In genomic region chr17:78324391-78325075, GRCh38 we compare ENCODE assay signal across 9 cellular contexts. TPM values are rescaled to one million over a fixed set of nuclear protein-coding genes. Genes with fewer than 3 reads are reported as not detected.
A peak's percentile ranks its signal among the peaks of the same experiment; 100 is the strongest.
DNase-seq lines count a peak whose midpoint lies in the region; FAIRE-seq and TF ChIP-seq lines count a peak whose summit lies in the region.
"Had no signal": no experiment of that assay in that cellular context is flagged by ENCODE, and none has a peak within 500 bp of the region (broad histone marks: within the 10 kb centered on the region; RNA-seq: fewer than 3 reads in every experiment).

No MANE protein-coding gene starts in this region.

- TF ChIP-seq EP300 in sigmoid colon (IDR thresholded peaks at IDR 0.05), result no peak

- H3K27ac ChIP-seq in ascending aorta, result peak overlapping the region; percentile 58 to 83
- peak overlapping the region; percentile 78 to 87 (median 82) for H3K27ac ChIP-seq in sigmoid colon
- H3K27ac ChIP-seq in small intestine (ENCODE audit: low read depth in 1 of 2, low read length in 1 of 2), result peak overlapping the region in 1 of 2 donors; percentile 98
- H3K27ac ChIP-seq: 22Rv1 had no signal

- peak in 1 of 2 donors; percentile 35 for TF ChIP-seq POLR2A in sigmoid colon (IDR thresholded peaks at IDR 0.05)

- DNase-seq in DMS53 (lab: John Stamatoyannopoulos, UW) (peak; percentile 64), DMS53 treated with DMSO at 0.1 percent for 48 hours (lab: John Stamatoyannopoulos, UW; ENCODE audit: unreplicated experiment) (no peak), NCI-H2196 treated with DMSO at 0.1 percent for 48 hours (lab: John Stamatoyannopoulos, UW; ENCODE audit: unreplicated experiment) (peak; percentile 90), ascending aorta (ENCODE audit: low spot score in 2 of 2) (peak; percentile 53 to 92), hippocampal formation (lab: John Stamatoyannopoulos, UW) (peak; percentile 27 to 67), sigmoid colon (peak; percentile 94), small intestine (no peak)
- no peak for DNase-seq in stimulated activated CD4-positive, alpha-beta T cell treated with anti-CD3 and anti-CD28 coated beads, Interleukin-4, amount 100 ng/mL, for 24 hours

- FAIRE-seq in small intestine (lab: Jason Lieb, UNC), result no peak

- no peaks in the 10 kb centered on the region for H3K36me3 ChIP-seq in ascending aorta
- H3K36me3 ChIP-seq in sigmoid colon, result no peaks in the 10 kb centered on the region
- no peaks in the 10 kb centered on the region for H3K36me3 ChIP-seq in small intestine (ENCODE audit: control insufficient read depth in 2 of 2, insufficient read depth in 2 of 2, low read length in 2 of 2)

- H3K27me3 ChIP-seq in ascending aorta (no peaks in the 10 kb centered on the region), sigmoid colon (no peaks in the 10 kb centered on the region), small intestine (ENCODE audit: control insufficient read depth in 2 of 2, insufficient read depth in 2 of 2, low read length in 2 of 2) (no peaks in the 10 kb centered on the region)

- intact Hi-C loops in ascending aorta (cut with DNase I), result loop anchor here (1.0 kb wide), 1 partner anchor 18 kb away; no protein-coding TSS in a partner anchor
- intact Hi-C loops in sigmoid colon (cut with DNase I), result no loop called here

- 22 to 53% methylated on average over 18 of the region's 18 CpGs for WGBS in sigmoid colon, 2 donors
- 23 to 51% (median 51%) methylated on average over 18 of the region's 18 CpGs for WGBS in small intestine, 3 donors

- TF ChIP-seq CTCF in ascending aorta (IDR thresholded peaks at IDR 0.05) (no peak), sigmoid colon (IDR thresholded peaks at IDR 0.05) (no peak)

- H3K4me3 ChIP-seq in ascending aorta (peak overlapping the region in 1 of 2 donors; percentile 27), sigmoid colon (peak overlapping the region in 2 of 4 donors; percentile 1 to 23), small intestine (ENCODE audit: low read depth in 1 of 2, low read length in 2 of 2) (no peak overlapping the region)

- H3K4me1 ChIP-seq in ascending aorta (peaks cover 0 to 12% of the 10 kb centered on the region in 2 donors), sigmoid colon (peaks cover 0 to 31% (median 23%) of the 10 kb centered on the region in 4 donors), small intestine (ENCODE audit: control insufficient read depth in 2 of 2, insufficient read depth in 1 of 2, low read depth in 1 of 2, low read length in 1 of 2) (peaks cover 0 to 6% of the 10 kb centered on the region in 2 donors)

- H3K9me3 ChIP-seq in ascending aorta (no peaks in the 10 kb centered on the region), sigmoid colon (no peaks in the 10 kb centered on the region), small intestine (ENCODE audit: control insufficient read depth, low read depth) (no peaks in the 10 kb centered on the region)

RNA-seq across cellular contexts. Expression of gene SOCS3, which starts 35.3 kb away (rescaled TPM):
- total RNA-seq in ascending aorta, result 620 TPM
- 100 to 1,000 TPM in 2 of 4 donors, 10 to 100 TPM in 2; 10.3 to 499 (median 82.9) TPM for total RNA-seq in sigmoid colon
- 10 to 100 TPM; 11.1 to 64.5 (median 28.2) TPM for polyA plus RNA-seq in sigmoid colon
- polyA plus RNA-seq in small intestine, result 10 to 100 TPM in 1 of 3 donors, 1 to 10 TPM in 2; 3.4 to 67.3 (median 6.5) TPM

RNA-seq across cellular contexts. Expression of gene PGS1, which starts 53.9 kb away (rescaled TPM):
- total RNA-seq in ascending aorta, result 41.8 TPM
- 10 to 100 TPM; 20.0 to 36.3 (median 29.0) TPM for total RNA-seq in sigmoid colon
- 10 to 100 TPM in 2 of 3 donors, 1 to 10 TPM in 1; 9.9 to 36.9 (median 16.8) TPM for polyA plus RNA-seq in sigmoid colon
- polyA plus RNA-seq in small intestine, result 10 to 100 TPM; 14.9 to 24.9 (median 16.1) TPM

Comparison
In these comparisons a context has a peak if more than half of its experiments do, and no peak if none do; other contexts are left out.
1. DNase-seq: peak in DMS53 (single experiment), NCI-H2196 treated with DMSO at 0.1 percent for 48 hours (single experiment), ascending aorta (2 of 2), hippocampal formation (2 of 2) and sigmoid colon (single experiment); none in DMS53 treated with DMSO at 0.1 percent for 48 hours (single experiment), small intestine (single experiment) and stimulated activated CD4-positive, alpha-beta T cell treated with anti-CD3 and anti-CD28 coated beads, Interleukin-4, amount 100 ng/mL, for 24 hours (single experiment).